ENCODE assay signal across 1 cellular context in the genomic region with DNA sequence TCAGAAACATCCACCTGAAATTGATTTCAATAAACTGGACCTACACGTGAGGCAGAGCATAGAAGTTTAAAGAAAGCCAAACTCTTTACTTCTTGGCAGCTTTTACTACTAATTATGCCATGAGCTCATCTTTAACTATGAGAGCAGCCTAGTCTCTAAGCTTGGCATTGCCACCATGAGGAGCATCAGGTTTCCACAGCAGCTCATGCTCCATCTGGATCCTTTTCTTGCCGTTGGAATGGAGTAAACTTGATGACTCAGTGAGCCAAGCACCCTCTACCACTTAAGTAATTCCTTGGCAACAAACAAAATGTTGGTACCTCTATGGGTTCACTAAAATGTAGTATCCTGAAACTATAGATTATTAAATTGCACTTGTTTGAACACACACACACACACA.
TF ChIP-seq lines count a peak whose summit lies in the region.

No MANE protein-coding gene starts in this region.

TF ChIP-seq in H1, 55 proteins besides CTCF, POLR2A, EP300 and RAD21 (continued from another document):
- TF ChIP-seq, protein P1, sequence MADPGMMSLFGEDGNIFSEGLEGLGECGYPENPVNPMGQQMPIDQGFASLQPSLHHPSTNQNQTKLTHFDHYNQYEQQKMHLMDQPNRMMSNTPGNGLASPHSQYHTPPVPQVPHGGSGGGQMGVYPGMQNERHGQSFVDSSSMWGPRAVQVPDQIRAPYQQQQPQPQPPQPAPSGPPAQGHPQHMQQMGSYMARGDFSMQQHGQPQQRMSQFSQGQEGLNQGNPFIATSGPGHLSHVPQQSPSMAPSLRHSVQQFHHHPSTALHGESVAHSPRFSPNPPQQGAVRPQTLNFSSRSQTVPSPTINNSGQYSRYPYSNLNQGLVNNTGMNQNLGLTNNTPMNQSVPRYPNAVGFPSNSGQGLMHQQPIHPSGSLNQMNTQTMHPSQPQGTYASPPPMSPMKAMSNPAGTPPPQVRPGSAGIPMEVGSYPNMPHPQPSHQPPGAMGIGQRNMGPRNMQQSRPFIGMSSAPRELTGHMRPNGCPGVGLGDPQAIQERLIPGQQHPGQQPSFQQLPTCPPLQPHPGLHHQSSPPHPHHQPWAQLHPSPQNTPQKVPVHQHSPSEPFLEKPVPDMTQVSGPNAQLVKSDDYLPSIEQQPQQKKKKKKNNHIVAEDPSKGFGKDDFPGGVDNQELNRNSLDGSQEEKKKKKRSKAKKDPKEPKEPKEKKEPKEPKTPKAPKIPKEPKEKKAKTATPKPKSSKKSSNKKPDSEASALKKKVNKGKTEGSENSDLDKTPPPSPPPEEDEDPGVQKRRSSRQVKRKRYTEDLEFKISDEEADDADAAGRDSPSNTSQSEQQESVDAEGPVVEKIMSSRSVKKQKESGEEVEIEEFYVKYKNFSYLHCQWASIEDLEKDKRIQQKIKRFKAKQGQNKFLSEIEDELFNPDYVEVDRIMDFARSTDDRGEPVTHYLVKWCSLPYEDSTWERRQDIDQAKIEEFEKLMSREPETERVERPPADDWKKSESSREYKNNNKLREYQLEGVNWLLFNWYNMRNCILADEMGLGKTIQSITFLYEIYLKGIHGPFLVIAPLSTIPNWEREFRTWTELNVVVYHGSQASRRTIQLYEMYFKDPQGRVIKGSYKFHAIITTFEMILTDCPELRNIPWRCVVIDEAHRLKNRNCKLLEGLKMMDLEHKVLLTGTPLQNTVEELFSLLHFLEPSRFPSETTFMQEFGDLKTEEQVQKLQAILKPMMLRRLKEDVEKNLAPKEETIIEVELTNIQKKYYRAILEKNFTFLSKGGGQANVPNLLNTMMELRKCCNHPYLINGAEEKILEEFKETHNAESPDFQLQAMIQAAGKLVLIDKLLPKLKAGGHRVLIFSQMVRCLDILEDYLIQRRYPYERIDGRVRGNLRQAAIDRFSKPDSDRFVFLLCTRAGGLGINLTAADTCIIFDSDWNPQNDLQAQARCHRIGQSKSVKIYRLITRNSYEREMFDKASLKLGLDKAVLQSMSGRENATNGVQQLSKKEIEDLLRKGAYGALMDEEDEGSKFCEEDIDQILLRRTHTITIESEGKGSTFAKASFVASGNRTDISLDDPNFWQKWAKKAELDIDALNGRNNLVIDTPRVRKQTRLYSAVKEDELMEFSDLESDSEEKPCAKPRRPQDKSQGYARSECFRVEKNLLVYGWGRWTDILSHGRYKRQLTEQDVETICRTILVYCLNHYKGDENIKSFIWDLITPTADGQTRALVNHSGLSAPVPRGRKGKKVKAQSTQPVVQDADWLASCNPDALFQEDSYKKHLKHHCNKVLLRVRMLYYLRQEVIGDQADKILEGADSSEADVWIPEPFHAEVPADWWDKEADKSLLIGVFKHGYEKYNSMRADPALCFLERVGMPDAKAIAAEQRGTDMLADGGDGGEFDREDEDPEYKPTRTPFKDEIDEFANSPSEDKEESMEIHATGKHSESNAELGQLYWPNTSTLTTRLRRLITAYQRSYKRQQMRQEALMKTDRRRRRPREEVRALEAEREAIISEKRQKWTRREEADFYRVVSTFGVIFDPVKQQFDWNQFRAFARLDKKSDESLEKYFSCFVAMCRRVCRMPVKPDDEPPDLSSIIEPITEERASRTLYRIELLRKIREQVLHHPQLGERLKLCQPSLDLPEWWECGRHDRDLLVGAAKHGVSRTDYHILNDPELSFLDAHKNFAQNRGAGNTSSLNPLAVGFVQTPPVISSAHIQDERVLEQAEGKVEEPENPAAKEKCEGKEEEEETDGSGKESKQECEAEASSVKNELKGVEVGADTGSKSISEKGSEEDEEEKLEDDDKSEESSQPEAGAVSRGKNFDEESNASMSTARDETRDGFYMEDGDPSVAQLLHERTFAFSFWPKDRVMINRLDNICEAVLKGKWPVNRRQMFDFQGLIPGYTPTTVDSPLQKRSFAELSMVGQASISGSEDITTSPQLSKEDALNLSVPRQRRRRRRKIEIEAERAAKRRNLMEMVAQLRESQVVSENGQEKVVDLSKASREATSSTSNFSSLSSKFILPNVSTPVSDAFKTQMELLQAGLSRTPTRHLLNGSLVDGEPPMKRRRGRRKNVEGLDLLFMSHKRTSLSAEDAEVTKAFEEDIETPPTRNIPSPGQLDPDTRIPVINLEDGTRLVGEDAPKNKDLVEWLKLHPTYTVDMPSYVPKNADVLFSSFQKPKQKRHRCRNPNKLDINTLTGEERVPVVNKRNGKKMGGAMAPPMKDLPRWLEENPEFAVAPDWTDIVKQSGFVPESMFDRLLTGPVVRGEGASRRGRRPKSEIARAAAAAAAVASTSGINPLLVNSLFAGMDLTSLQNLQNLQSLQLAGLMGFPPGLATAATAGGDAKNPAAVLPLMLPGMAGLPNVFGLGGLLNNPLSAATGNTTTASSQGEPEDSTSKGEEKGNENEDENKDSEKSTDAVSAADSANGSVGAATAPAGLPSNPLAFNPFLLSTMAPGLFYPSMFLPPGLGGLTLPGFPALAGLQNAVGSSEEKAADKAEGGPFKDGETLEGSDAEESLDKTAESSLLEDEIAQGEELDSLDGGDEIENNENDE (IDR thresholded peaks at IDR 0.05; ENCODE audit: insufficient replicate concordance, low read length): no peak
- no peak for TF ChIP-seq GABPA (IDR thresholded peaks at IDR 0.05; ENCODE audit: borderline replicate concordance, insufficient read depth, low read length)
- TF ChIP-seq, protein P2, sequence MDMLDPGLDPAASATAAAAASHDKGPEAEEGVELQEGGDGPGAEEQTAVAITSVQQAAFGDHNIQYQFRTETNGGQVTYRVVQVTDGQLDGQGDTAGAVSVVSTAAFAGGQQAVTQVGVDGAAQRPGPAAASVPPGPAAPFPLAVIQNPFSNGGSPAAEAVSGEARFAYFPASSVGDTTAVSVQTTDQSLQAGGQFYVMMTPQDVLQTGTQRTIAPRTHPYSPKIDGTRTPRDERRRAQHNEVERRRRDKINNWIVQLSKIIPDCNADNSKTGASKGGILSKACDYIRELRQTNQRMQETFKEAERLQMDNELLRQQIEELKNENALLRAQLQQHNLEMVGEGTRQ (IDR thresholded peaks at IDR 0.05; ENCODE audit: low read length): no peak
- no peak for TF ChIP-seq TAF1 (IDR thresholded peaks at IDR 0.05; ENCODE audit: low read depth, low read length)
- TF ChIP-seq BCL11A (IDR thresholded peaks at IDR 0.05; ENCODE audit: low read depth in 2 of 2, low read length in 2 of 2): no peak
- no peak for TF ChIP-seq EGR1 (IDR thresholded peaks at IDR 0.05; ENCODE audit: borderline replicate concordance, low read depth, low read length)
- no peak for TF ChIP-seq RFX5 (IDR thresholded peaks at IDR 0.05; ENCODE audit: borderline replicate concordance, low read depth, low read length)
- TF ChIP-seq CEBPB (IDR thresholded peaks at IDR 0.05; ENCODE audit: low read depth, low read length): no peak
- no peak for TF ChIP-seq NANOG (IDR thresholded peaks at IDR 0.05; ENCODE audit: insufficient read depth, low read depth, low read length, poor library complexity, severe bottlenecking)
- TF ChIP-seq JUN (IDR thresholded peaks at IDR 0.05; ENCODE audit: low read depth, low read length): no peak
- TF ChIP-seq FOSL1 (IDR thresholded peaks at IDR 0.05; ENCODE audit: insufficient read depth, low read depth, low read length): no peak
- TF ChIP-seq SIRT6 (IDR thresholded peaks at IDR 0.05; ENCODE audit: low read length): no peak
TF ChIP-seq in H1: peak in this region for 0.
